In the genomic region with DNA sequence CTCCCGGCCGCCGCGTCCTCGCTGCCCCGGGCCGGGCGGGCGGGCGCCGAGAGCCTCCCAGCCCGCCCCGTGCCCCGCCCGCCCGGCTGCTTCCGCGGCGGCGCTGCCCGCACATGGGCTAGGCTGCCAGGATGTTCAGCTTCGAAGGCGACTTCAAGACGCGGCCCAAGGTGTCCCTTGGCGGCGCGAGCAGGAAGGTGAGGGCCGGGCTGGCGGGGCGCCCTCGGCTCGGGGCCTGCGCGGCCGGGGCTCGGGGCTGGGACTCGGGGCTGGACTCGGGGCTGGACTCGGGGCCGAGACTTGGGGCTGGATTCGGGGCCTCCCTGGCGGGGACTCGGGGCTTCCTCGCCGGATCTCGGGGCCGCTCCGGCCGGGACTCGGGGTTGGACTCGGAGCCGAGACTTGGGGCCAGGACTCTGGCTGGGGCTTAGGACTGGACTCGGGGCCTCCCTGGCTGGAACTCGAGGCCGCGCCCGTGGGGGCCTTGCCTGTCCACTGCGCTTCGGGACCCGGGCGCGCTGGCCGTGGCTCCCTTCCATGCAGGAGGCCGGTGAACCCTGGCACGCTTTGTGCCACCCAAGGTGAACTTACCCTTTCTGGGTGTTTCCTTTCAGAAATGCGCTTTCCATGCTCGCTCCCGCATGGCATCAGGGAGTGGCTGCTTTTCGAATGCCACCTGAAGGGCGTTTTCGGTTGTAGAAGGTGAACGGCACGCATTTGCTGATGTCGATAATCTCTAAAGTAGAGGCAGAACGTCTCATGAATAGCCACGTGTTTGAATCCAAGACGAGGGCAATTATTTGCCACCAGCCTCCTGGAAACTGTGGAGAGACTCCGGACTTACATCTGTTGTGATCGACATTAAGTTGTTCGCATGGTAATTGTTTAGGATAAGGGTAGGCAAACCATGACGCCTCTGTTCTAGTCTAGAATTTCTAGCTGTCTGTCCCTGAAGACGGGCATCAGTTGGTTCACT, we compare ENCODE assay signal across 1 cellular context.
TF ChIP-seq lines count a peak whose summit lies in the region.

No MANE protein-coding gene starts in this region.

TF ChIP-seq in HepG2, 621 proteins besides CTCF, POLR2A, EP300 and RAD21 (continued from another document and continues in another):
- no peak for TF ChIP-seq ZNF883 (CRISPR knock-in tag; IDR thresholded peaks at IDR 0.05; ENCODE audit: not compliant biosample characterization)
- TF ChIP-seq CHCHD3 (CRISPR knock-in tag; IDR thresholded peaks at IDR 0.05) = no peak
- no peak for TF ChIP-seq ZNF136 (CRISPR knock-in tag; IDR thresholded peaks at IDR 0.05; ENCODE audit: low read depth)
- TF ChIP-seq SSRP1 (CRISPR knock-in tag; IDR thresholded peaks at IDR 0.05) = no peak
- no peak for TF ChIP-seq ZNF484 (CRISPR knock-in tag; IDR thresholded peaks at IDR 0.05; ENCODE audit: borderline replicate concordance, low read depth)
- 0 out of 2 replicates have a peak, but pooled peaks have one; percentile 33 for TF ChIP-seq TBX2 (CRISPR knock-in tag; IDR thresholded peaks at IDR 0.05; ENCODE audit: borderline replicate concordance)
- TF ChIP-seq SIX1 (CRISPR knock-in tag; IDR thresholded peaks at IDR 0.05; ENCODE audit: borderline replicate concordance) = no peak
- TF ChIP-seq, protein P1, sequence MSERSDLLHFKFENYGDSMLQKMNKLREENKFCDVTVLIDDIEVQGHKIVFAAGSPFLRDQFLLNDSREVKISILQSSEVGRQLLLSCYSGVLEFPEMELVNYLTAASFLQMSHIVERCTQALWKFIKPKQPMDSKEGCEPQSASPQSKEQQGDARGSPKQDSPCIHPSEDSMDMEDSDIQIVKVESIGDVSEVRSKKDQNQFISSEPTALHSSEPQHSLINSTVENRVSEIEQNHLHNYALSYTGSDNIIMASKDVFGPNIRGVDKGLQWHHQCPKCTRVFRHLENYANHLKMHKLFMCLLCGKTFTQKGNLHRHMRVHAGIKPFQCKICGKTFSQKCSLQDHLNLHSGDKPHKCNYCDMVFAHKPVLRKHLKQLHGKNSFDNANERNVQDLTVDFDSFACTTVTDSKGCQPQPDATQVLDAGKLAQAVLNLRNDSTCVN (CRISPR knock-in tag; IDR thresholded peaks at IDR 0.05; ENCODE audit: borderline replicate concordance) = peak; percentile 28; the same call in 1 of the 2 replicates
- TF ChIP-seq STAT5B (CRISPR knock-in tag; IDR thresholded peaks at IDR 0.05) = no peak
- TF ChIP-seq MED13 (CRISPR knock-in tag; IDR thresholded peaks at IDR 0.05) = 0 out of 2 replicates have a peak, but pooled peaks have one; percentile 9
- peak; percentile 74; the same call in 1 of the 2 replicates for TF ChIP-seq KMT2A (CRISPR knock-in tag; IDR thresholded peaks at IDR 0.05)
- no peak for TF ChIP-seq PHB2 (IDR thresholded peaks at IDR 0.05; ENCODE audit: partially characterized antibody)
- 0 out of 2 replicates have a peak, but pooled peaks have one; percentile 30 for TF ChIP-seq ZNF343 (CRISPR knock-in tag; IDR thresholded peaks at IDR 0.05)
- TF ChIP-seq ZNF710 (CRISPR knock-in tag; IDR thresholded peaks at IDR 0.05; ENCODE audit: borderline replicate concordance) = peak; percentile 41; the same call in 1 of the 2 replicates
- TF ChIP-seq ZFX (CRISPR knock-in tag; IDR thresholded peaks at IDR 0.05; ENCODE audit: low read depth) = peak; percentile 57
- TF ChIP-seq ZNF770 (CRISPR knock-in tag; IDR thresholded peaks at IDR 0.05) = 0 out of 2 replicates have a peak, but pooled peaks have one; percentile 12
- TF ChIP-seq SOX13 (IDR thresholded peaks at IDR 0.05) = no peak
- no peak for TF ChIP-seq SOX13 (CRISPR knock-in tag; conservative IDR thresholded peaks at IDR 0.05 in 1 of 2, IDR thresholded peaks at IDR 0.05 in 1 of 2)
- no peak for TF ChIP-seq NFRKB (IDR thresholded peaks at IDR 0.05)
- 0 out of 2 replicates have a peak, but pooled peaks have one; percentile 24 for TF ChIP-seq RXRB (CRISPR knock-in tag; IDR thresholded peaks at IDR 0.05; ENCODE audit: borderline replicate concordance)
- TF ChIP-seq, protein P2, sequence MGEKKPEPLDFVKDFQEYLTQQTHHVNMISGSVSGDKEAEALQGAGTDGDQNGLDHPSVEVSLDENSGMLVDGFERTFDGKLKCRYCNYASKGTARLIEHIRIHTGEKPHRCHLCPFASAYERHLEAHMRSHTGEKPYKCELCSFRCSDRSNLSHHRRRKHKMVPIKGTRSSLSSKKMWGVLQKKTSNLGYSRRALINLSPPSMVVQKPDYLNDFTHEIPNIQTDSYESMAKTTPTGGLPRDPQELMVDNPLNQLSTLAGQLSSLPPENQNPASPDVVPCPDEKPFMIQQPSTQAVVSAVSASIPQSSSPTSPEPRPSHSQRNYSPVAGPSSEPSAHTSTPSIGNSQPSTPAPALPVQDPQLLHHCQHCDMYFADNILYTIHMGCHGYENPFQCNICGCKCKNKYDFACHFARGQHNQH (CRISPR knock-in tag; IDR thresholded peaks at IDR 0.05) = no peak
- no peak for TF ChIP-seq TP53 (CRISPR knock-in tag; conservative IDR thresholded peaks at IDR 0.05)
- TF ChIP-seq CREM (IDR thresholded peaks at IDR 0.05) = no peak
- TF ChIP-seq CREM (CRISPR knock-in tag; IDR thresholded peaks at IDR 0.05) = no peak
- TF ChIP-seq ZNF143 (CRISPR knock-in tag; IDR thresholded peaks at IDR 0.05) = no peak
- TF ChIP-seq, protein P3, sequence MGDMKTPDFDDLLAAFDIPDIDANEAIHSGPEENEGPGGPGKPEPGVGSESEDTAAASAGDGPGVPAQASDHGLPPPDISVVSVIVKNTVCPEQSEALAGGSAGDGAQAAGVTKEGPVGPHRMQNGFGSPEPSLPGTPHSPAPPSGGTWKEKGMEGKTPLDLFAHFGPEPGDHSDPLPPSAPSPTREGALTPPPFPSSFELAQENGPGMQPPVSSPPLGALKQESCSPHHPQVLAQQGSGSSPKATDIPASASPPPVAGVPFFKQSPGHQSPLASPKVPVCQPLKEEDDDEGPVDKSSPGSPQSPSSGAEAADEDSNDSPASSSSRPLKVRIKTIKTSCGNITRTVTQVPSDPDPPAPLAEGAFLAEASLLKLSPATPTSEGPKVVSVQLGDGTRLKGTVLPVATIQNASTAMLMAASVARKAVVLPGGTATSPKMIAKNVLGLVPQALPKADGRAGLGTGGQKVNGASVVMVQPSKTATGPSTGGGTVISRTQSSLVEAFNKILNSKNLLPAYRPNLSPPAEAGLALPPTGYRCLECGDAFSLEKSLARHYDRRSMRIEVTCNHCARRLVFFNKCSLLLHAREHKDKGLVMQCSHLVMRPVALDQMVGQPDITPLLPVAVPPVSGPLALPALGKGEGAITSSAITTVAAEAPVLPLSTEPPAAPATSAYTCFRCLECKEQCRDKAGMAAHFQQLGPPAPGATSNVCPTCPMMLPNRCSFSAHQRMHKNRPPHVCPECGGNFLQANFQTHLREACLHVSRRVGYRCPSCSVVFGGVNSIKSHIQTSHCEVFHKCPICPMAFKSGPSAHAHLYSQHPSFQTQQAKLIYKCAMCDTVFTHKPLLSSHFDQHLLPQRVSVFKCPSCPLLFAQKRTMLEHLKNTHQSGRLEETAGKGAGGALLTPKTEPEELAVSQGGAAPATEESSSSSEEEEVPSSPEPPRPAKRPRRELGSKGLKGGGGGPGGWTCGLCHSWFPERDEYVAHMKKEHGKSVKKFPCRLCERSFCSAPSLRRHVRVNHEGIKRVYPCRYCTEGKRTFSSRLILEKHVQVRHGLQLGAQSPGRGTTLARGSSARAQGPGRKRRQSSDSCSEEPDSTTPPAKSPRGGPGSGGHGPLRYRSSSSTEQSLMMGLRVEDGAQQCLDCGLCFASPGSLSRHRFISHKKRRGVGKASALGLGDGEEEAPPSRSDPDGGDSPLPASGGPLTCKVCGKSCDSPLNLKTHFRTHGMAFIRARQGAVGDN (CRISPR knock-in tag; IDR thresholded peaks at IDR 0.05) = peak; percentile 62; the same call in 1 of the 2 replicates
- TF ChIP-seq DR1 (CRISPR knock-in tag; IDR thresholded peaks at IDR 0.05) = no peak; the same call in 1 of the 2 replicates
- peak; percentile 53; the same call in 1 of the 2 replicates for TF ChIP-seq ZNF446 (CRISPR knock-in tag; IDR thresholded peaks at IDR 0.05)
- peak in 1 of 2 experiments; percentile 42; a peak in 2 of 4 replicates for TF ChIP-seq HMGXB4 (CRISPR knock-in tag; IDR thresholded peaks at IDR 0.05; ENCODE audit: borderline replicate concordance in 1 of 2, low read depth in 1 of 2)
- TF ChIP-seq, protein P4, sequence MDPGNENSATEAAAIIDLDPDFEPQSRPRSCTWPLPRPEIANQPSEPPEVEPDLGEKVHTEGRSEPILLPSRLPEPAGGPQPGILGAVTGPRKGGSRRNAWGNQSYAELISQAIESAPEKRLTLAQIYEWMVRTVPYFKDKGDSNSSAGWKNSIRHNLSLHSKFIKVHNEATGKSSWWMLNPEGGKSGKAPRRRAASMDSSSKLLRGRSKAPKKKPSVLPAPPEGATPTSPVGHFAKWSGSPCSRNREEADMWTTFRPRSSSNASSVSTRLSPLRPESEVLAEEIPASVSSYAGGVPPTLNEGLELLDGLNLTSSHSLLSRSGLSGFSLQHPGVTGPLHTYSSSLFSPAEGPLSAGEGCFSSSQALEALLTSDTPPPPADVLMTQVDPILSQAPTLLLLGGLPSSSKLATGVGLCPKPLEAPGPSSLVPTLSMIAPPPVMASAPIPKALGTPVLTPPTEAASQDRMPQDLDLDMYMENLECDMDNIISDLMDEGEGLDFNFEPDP (CRISPR knock-in tag; conservative IDR thresholded peaks at IDR 0.05) = no peak
- TF ChIP-seq NR2F2 (IDR thresholded peaks at IDR 0.05; ENCODE audit: borderline replicate concordance, low read depth) = no peak; the same call in 1 of the 2 replicates
- peak; percentile 54; the same call in 1 of the 2 replicates for TF ChIP-seq ZFY (CRISPR knock-in tag; IDR thresholded peaks at IDR 0.05)
- no peak for TF ChIP-seq PATZ1 (CRISPR knock-in tag; IDR thresholded peaks at IDR 0.05)
- no peak for TF ChIP-seq JUN (CRISPR knock-in tag; IDR thresholded peaks at IDR 0.05)
- TF ChIP-seq ZNF589 (CRISPR knock-in tag; conservative IDR thresholded peaks at IDR 0.05) = 0 out of 2 replicates have a peak, but pooled peaks have one; percentile 8
- TF ChIP-seq ZNF235 (CRISPR knock-in tag; IDR thresholded peaks at IDR 0.05; ENCODE audit: borderline replicate concordance) = peak; percentile 76; the same call in 1 of the 2 replicates
- TF ChIP-seq ZNF30 (CRISPR knock-in tag; IDR thresholded peaks at IDR 0.05) = peak; percentile 63; the same call in 1 of the 2 replicates
- no peak for TF ChIP-seq ZNF513 (CRISPR knock-in tag; conservative IDR thresholded peaks at IDR 0.05)
- TF ChIP-seq FOXK2 (IDR thresholded peaks at IDR 0.05) = no peak
- TF ChIP-seq SIX4 (CRISPR knock-in tag; IDR thresholded peaks at IDR 0.05) = no peak
